In genomic region chr1:210696709-210697108, GRCh38 we compare ENCODE assay signal across 11 cellular contexts.
DNase-seq lines count a peak whose midpoint lies in the region; ATAC-seq lines count a peak whose summit lies in the region.
"Had no signal": no experiment of that assay in that cellular context is flagged by ENCODE, and none has a peak within 500 bp of the region (broad histone marks: within the 10 kb centered on the region; RNA-seq: fewer than 3 reads in every experiment).

No MANE protein-coding gene starts in this region.

- H3K9me3 ChIP-seq in MG63, result 0 out of 2 replicates have a peak, but pooled peaks cover 2% of the 10 kb centered on the region
- H3K9me3 ChIP-seq: BE2C, HAP-1 had no signal

- no peaks in the 10 kb centered on the region for H3K36me3 ChIP-seq in MG63
- H3K36me3 ChIP-seq: BE2C, HAP-1 had no signal

- no peak overlapping the region for H3K4me3 ChIP-seq in MG63
- H3K4me3 ChIP-seq: HAP-1 had no signal

- ATAC-seq in HG02852 (IDR thresholded peaks at IDR 0.05; ENCODE audit: unreplicated experiment), result peak; percentile 96

- DNase-seq in EH (ENCODE audit: low read depth) (peak; percentile 3), GM19238 (ENCODE audit: insufficient read length, low spot score) (peak; percentile 23), LHCN-M2 (ENCODE audit: low read depth) (peak; percentile 27), amygdala (lab: John Stamatoyannopoulos, UW) (no peak), ureter (ENCODE audit: low spot score) (no peak), MG63 (no peak), NCI-H748 (lab: John Stamatoyannopoulos, UW; ENCODE audit: unreplicated experiment) (no peak)
- DNase-seq: NCI-H2227 treated with DMSO at 0.1 percent for 48 hours had no signal

- no peaks in the 10 kb centered on the region; the same call in 1 of the 2 replicates for H3K27me3 ChIP-seq in MG63
- H3K27me3 ChIP-seq: BE2C had no signal

Comparison
In these comparisons a context has a peak if more than half of its experiments do, and no peak if none do; other contexts are left out.
1. DNase-seq: peak in EH (single experiment), GM19238 (single experiment) and LHCN-M2 (single experiment); none in amygdala (0 of 56), ureter (single experiment), MG63 (single experiment) and NCI-H748 (single experiment).